18 cellular contexts compared by ENCODE assay signal in genomic region chr1:90728656-90729257, GRCh38. TPM values are rescaled to one million over a fixed set of nuclear protein-coding genes. Genes with fewer than 3 reads are reported as not detected.
DNase-seq lines count a peak whose midpoint lies in the region; ATAC-seq and TF ChIP-seq lines count a peak whose summit lies in the region.
"Had no signal": no experiment of that assay in that cellular context is flagged by ENCODE, and none has a peak within 500 bp of the region (broad histone marks: within the 10 kb centered on the region; RNA-seq: fewer than 3 reads in every experiment).

No MANE protein-coding gene starts in this region.

- H2BK5ac ChIP-seq in H9 (ENCODE audit: insufficient read length, low read length), result no peak overlapping the region

- CTCF ChIA-PET in CD8-positive, alpha-beta memory T cell (lab: Charles Lee), result interaction anchor here (1.6 kb wide), 1 partner anchor 14 kb away, joined by 5 read pairs; no protein-coding TSS in a partner anchor
- CTCF ChIA-PET in naive thymus-derived CD4-positive, alpha-beta T cell (lab: Charles Lee), result no interaction called here
- CTCF ChIA-PET in Calu3 (lab: Charles Lee), result no interaction called here

- no peak overlapping the region for H4K5ac ChIP-seq in H9 (ENCODE audit: insufficient read length, low read depth, low read length)

- no peak for DNase-seq in CD8-positive, alpha-beta memory T cell
- DNase-seq in H9 (peak; percentile 33), NCI-H2171 (lab: John Stamatoyannopoulos, UW) (no peak), Calu3 (no peak), NCI-H1105 (lab: John Stamatoyannopoulos, UW) (no peak)
- no peak for DNase-seq in activated naive CD8-positive, alpha-beta T cell treated with anti-CD3 and anti-CD28 coated beads, Interleukin-2, amount 10 ng/mL, durations not matched to agents 7 days and 5 days
- DNase-seq in naive thymus-derived CD4-positive, alpha-beta T cell, result no peak
- no peak for DNase-seq in stimulated activated CD4-positive, alpha-beta T cell treated with anti-CD3 and anti-CD28 coated beads, Interleukin-1b, Interleukin-23, amount 100 ng/mL, for 48 hours
- DNase-seq: amygdala, foreskin keratinocyte, GF-D8, kidney, NCI-H1092, NCI-H510A had no signal

- no peak overlapping the region for H3K23ac ChIP-seq in H9 (ENCODE audit: insufficient read length, low read depth, low read length)

- no peak for TF ChIP-seq CTCF in H9 (conservative IDR thresholded peaks at IDR 0.05)
- TF ChIP-seq CTCF in Calu3 (IDR thresholded peaks at IDR 0.05; ENCODE audit: unreplicated experiment), result no peak

- BruUV-seq in Calu3 (replicated peaks; lab: Mats Ljungman, UMichigan), result no TSS peak

- no peak overlapping the region for H2AFZ ChIP-seq in H9 (ENCODE audit: low read length)

- no peaks in the 10 kb centered on the region for H3K79me1 ChIP-seq in H9 (ENCODE audit: insufficient read depth, low read depth, low read length, poor library complexity, severe bottlenecking)

- H3K79me2 ChIP-seq in H9 (ENCODE audit: insufficient read depth, low read length), result no peaks in the 10 kb centered on the region

- H3K27ac Mint-ChIP-seq in CD8-positive, alpha-beta memory T cell, result peak overlapping the region in 1 of 8 donors; percentile 59
- no peak overlapping the region; a peak in 1 of 7 replicates for H3K27ac Mint-ChIP-seq in H9
- H3K27ac Mint-ChIP-seq in activated naive CD8-positive, alpha-beta T cell treated with anti-CD3 and anti-CD28 coated beads, Interleukin-2, amount 10 ng/mL, durations not matched to agents 7 days and 5 days, result peak overlapping the region; percentile 60
- peak overlapping the region in 1 of 9 donors; percentile 79 for H3K27ac Mint-ChIP-seq in naive thymus-derived CD4-positive, alpha-beta T cell
- no peak overlapping the region for H3K27ac Mint-ChIP-seq in Calu3 (ENCODE audit: unreplicated experiment)

- POLR2A ChIA-PET in CD8-positive, alpha-beta memory T cell (lab: Charles Lee), result no interaction called here
- POLR2A ChIA-PET in activated naive CD8-positive, alpha-beta T cell treated with anti-CD3 and anti-CD28 coated beads, Interleukin-2, amount 10 ng/mL, durations not matched to agents 7 days and 5 days (lab: Charles Lee), result no interaction called here
- POLR2A ChIA-PET in naive thymus-derived CD4-positive, alpha-beta T cell (lab: Charles Lee), result no interaction called here

- no peak overlapping the region for H4K8ac ChIP-seq in H9 (replicated peaks; ENCODE audit: insufficient read length, low read depth, low read length)

- H4K91ac ChIP-seq in H9 (ENCODE audit: insufficient read length, low read depth, low read length), result no peak overlapping the region

- no CpG with 5 or more reads among the region's 22 CpGs for WGBS in H9 (ENCODE audit: extremely low coverage, insufficient read length, low lambda C conversion rate)

- no peak overlapping the region for H2BK20ac ChIP-seq in H9 (ENCODE audit: low read depth, low read length, poor library complexity, severe bottlenecking)

- no peak overlapping the region for H3K9ac ChIP-seq in H9 (ENCODE audit: extremely low read depth, insufficient read length, low read length)
- H3K9ac ChIP-seq: BLaER1 treated with 17β-estradiol and CSF1 and Interleukin-3, amounts not matched to agents 10 nM and 100 nM had no signal

- peaks cover 0 to 5% (median 0%) of the 10 kb centered on the region in 3 donors for H3K36me3 Mint-ChIP-seq in CD8-positive, alpha-beta memory T cell
- H3K36me3 Mint-ChIP-seq in H9 (ENCODE audit: insufficient read depth in 1 of 3, low read depth in 3 of 3) (no peaks in the 10 kb centered on the region), Calu3 (ENCODE audit: insufficient read depth, unreplicated experiment) (peaks cover 8% of the 10 kb centered on the region)
- peaks cover 8% of the 10 kb centered on the region for H3K36me3 Mint-ChIP-seq in activated naive CD8-positive, alpha-beta T cell treated with anti-CD3 and anti-CD28 coated beads, Interleukin-2, amount 10 ng/mL, durations not matched to agents 7 days and 5 days
- peaks cover 0 to 16% (median 4%) of the 10 kb centered on the region in 5 donors for H3K36me3 Mint-ChIP-seq in naive thymus-derived CD4-positive, alpha-beta T cell

- no peaks in the 10 kb centered on the region for H4K20me1 ChIP-seq in H9 (ENCODE audit: control insufficient read depth, insufficient read depth, insufficient read length)

- H2BK12ac ChIP-seq in H9 (ENCODE audit: insufficient read length, low read depth, low read length), result no peak overlapping the region

- no peak overlapping the region for H3K4ac ChIP-seq in H9 (ENCODE audit: low read depth, low read length)

- H3K14ac ChIP-seq in H9 (ENCODE audit: insufficient read depth, low read length), result no peak overlapping the region

- peaks cover 29% of the 10 kb centered on the region for H3K23me2 ChIP-seq in H9 (ENCODE audit: insufficient read length, low read depth, low read length, poor library complexity, severe bottlenecking)

- no peak overlapping the region for H3K27ac ChIP-seq in CD8-positive, alpha-beta memory T cell (ENCODE audit: low read depth, low read length)
- H3K27ac ChIP-seq in H9 (ENCODE audit: insufficient read length, low read depth, low read length), result no peak overlapping the region
- H3K27ac ChIP-seq in naive thymus-derived CD4-positive, alpha-beta T cell (ENCODE audit: low read depth, low read length), result no peak overlapping the region
- H3K27ac ChIP-seq: BLaER1 treated with 17β-estradiol and CSF1 and Interleukin-3, amounts not matched to agents 10 nM and 100 nM; foreskin keratinocyte; right atrium auricular region had no signal

- H3K4me3 ChIP-seq in CD8-positive, alpha-beta memory T cell (ENCODE audit: low read length), result no peak overlapping the region
- H3K4me3 ChIP-seq in naive thymus-derived CD4-positive, alpha-beta T cell (ENCODE audit: low read length), result no peak overlapping the region
- H3K4me3 ChIP-seq: BLaER1 treated with 17β-estradiol and CSF1 and Interleukin-3, amounts not matched to agents 10 nM and 100 nM; right atrium auricular region had no signal

- no peak overlapping the region for H3T11ph ChIP-seq in H9 (ENCODE audit: low read length)

- H3K4me1 ChIP-seq in CD8-positive, alpha-beta memory T cell (ENCODE audit: insufficient read depth, low read length), result peaks cover 40% of the 10 kb centered on the region
- peaks cover 2% of the 10 kb centered on the region; the same call in 1 of the 2 replicates for H3K4me1 ChIP-seq in H9 (ENCODE audit: insufficient read depth, low read length)
- peaks cover 14 to 35% of the 10 kb centered on the region in 2 donors for H3K4me1 ChIP-seq in naive thymus-derived CD4-positive, alpha-beta T cell (ENCODE audit: control insufficient read depth in 2 of 2, insufficient read depth in 2 of 2, low read length in 2 of 2)
- H3K4me1 ChIP-seq: foreskin keratinocyte had no signal

- no peak overlapping the region for H2BK15ac ChIP-seq in H9 (ENCODE audit: low read depth, low read length)

- H3K27me3 ChIP-seq in CD8-positive, alpha-beta memory T cell (ENCODE audit: insufficient read depth, low read length, poor library complexity, severe bottlenecking), result peaks cover 81% of the 10 kb centered on the region
- peaks cover 94% of the 10 kb centered on the region for H3K27me3 ChIP-seq in H9 (ENCODE audit: insufficient read depth, low read length)
- peaks cover 40 to 69% of the 10 kb centered on the region in 2 donors for H3K27me3 ChIP-seq in naive thymus-derived CD4-positive, alpha-beta T cell (ENCODE audit: control insufficient read depth in 2 of 2, insufficient read depth in 2 of 2, low read length in 2 of 2)

- H3K9me3 Mint-ChIP-seq in CD8-positive, alpha-beta memory T cell, result peaks cover 11 to 28% (median 24%) of the 10 kb centered on the region in 5 donors
- H3K9me3 Mint-ChIP-seq in H9 (peaks cover 2 to 4% of the 10 kb centered on the region in 2 experiments; a peak in 1 of 5 replicates), Calu3 (ENCODE audit: low read depth, unreplicated experiment) (no peaks in the 10 kb centered on the region)
- H3K9me3 Mint-ChIP-seq in activated naive CD8-positive, alpha-beta T cell treated with anti-CD3 and anti-CD28 coated beads, Interleukin-2, amount 10 ng/mL, durations not matched to agents 7 days and 5 days, result peaks cover 6% of the 10 kb centered on the region
- peaks cover 0 to 84% (median 27%) of the 10 kb centered on the region in 11 donors for H3K9me3 Mint-ChIP-seq in naive thymus-derived CD4-positive, alpha-beta T cell

- peaks cover 54 to 60% (median 55%) of the 10 kb centered on the region in 3 donors for H3K4me1 Mint-ChIP-seq in CD8-positive, alpha-beta memory T cell
- H3K4me1 Mint-ChIP-seq in H9 (peaks cover 56 to 66% of the 10 kb centered on the region in 2 experiments), Calu3 (ENCODE audit: low read depth, unreplicated experiment) (peaks cover 8% of the 10 kb centered on the region)
- peaks cover 33% of the 10 kb centered on the region for H3K4me1 Mint-ChIP-seq in activated naive CD8-positive, alpha-beta T cell treated with anti-CD3 and anti-CD28 coated beads, Interleukin-2, amount 10 ng/mL, durations not matched to agents 7 days and 5 days
- H3K4me1 Mint-ChIP-seq in naive thymus-derived CD4-positive, alpha-beta T cell, result peaks cover 33 to 74% (median 56%) of the 10 kb centered on the region in 7 donors

- H3K56ac ChIP-seq in H9 (ENCODE audit: insufficient read length, low read depth, low read length), result no peak overlapping the region

- no peak overlapping the region for H3K18ac ChIP-seq in H9 (ENCODE audit: insufficient read length, low read depth, low read length)

- H3K27me3 Mint-ChIP-seq in CD8-positive, alpha-beta memory T cell, result peaks cover 89 to 95% of the 10 kb centered on the region in 2 donors
- H3K27me3 Mint-ChIP-seq in H9 (ENCODE audit: low read depth), result peaks cover 100% of the 10 kb centered on the region
- H3K27me3 Mint-ChIP-seq in activated naive CD8-positive, alpha-beta T cell treated with anti-CD3 and anti-CD28 coated beads, Interleukin-2, amount 10 ng/mL, durations not matched to agents 7 days and 5 days, result peaks cover 94% of the 10 kb centered on the region
- peaks cover 92 to 97% (median 94%) of the 10 kb centered on the region in 5 donors for H3K27me3 Mint-ChIP-seq in naive thymus-derived CD4-positive, alpha-beta T cell
- H3K27me3 Mint-ChIP-seq in Calu3 (ENCODE audit: unreplicated experiment), result peaks cover 65% of the 10 kb centered on the region

- peak overlapping the region; percentile 36 for H3K4me2 ChIP-seq in H9 (ENCODE audit: insufficient read depth, insufficient read length, low read length)

- H3K36me3 ChIP-seq in CD8-positive, alpha-beta memory T cell (ENCODE audit: insufficient read depth, low read length), result no peaks in the 10 kb centered on the region
- no peaks in the 10 kb centered on the region for H3K36me3 ChIP-seq in naive thymus-derived CD4-positive, alpha-beta T cell (ENCODE audit: control insufficient read depth in 2 of 3, insufficient read depth in 3 of 3, low read length in 3 of 3)
- H3K36me3 ChIP-seq: BLaER1 treated with 17β-estradiol and CSF1 and Interleukin-3, amounts not matched to agents 10 nM and 100 nM; right atrium auricular region had no signal

- H3K9me3 ChIP-seq in CD8-positive, alpha-beta memory T cell (ENCODE audit: low read length), result no peaks in the 10 kb centered on the region
- H3K9me3 ChIP-seq in H9 (ENCODE audit: control insufficient read depth, low read depth, low read length), result no peaks in the 10 kb centered on the region
- peaks cover 0 to 2% (median 0%) of the 10 kb centered on the region in 3 experiments for H3K9me3 ChIP-seq in naive thymus-derived CD4-positive, alpha-beta T cell (ENCODE audit: control insufficient read depth in 2 of 3, low read length in 3 of 3)
- H3K9me3 ChIP-seq: right atrium auricular region had no signal

- no peak overlapping the region for H2BK120ac ChIP-seq in H9 (ENCODE audit: low read depth, low read length, poor library complexity, severe bottlenecking)

- no peak overlapping the region for H2AK5ac ChIP-seq in H9 (ENCODE audit: insufficient read length, low read length)

- no peak for ATAC-seq in activated naive CD8-positive, alpha-beta T cell treated with anti-CD3 and anti-CD28 coated beads, Interleukin-2, amount 10 ng/mL, durations not matched to agents 7 days and 5 days (ENCODE audit: low read depth)
- ATAC-seq in naive thymus-derived CD4-positive, alpha-beta T cell, result no peak

- peak overlapping the region; percentile 12 to 87 (median 72) for H3K4me3 Mint-ChIP-seq in CD8-positive, alpha-beta memory T cell
- H3K4me3 Mint-ChIP-seq in H9 (peak overlapping the region in 1 of 2 experiments; percentile 75; a peak in 3 of 5 replicates), Calu3 (ENCODE audit: low read depth, unreplicated experiment) (no peak overlapping the region)
- peak overlapping the region; percentile 68 for H3K4me3 Mint-ChIP-seq in activated naive CD8-positive, alpha-beta T cell treated with anti-CD3 and anti-CD28 coated beads, Interleukin-2, amount 10 ng/mL, durations not matched to agents 7 days and 5 days
- peak overlapping the region; percentile 34 to 90 (median 60) for H3K4me3 Mint-ChIP-seq in naive thymus-derived CD4-positive, alpha-beta T cell

- intact Hi-C loops in naive thymus-derived CD4-positive, alpha-beta T cell (cut with micrococcal nuclease), result no loop called here
- intact Hi-C loops in Calu3 (cut with micrococcal nuclease; ENCODE audit: unreplicated experiment), result no loop called here

RNA-seq across cellular contexts. Expression of gene BARHL2, which starts 11.7 kb away (rescaled TPM):
- total RNA-seq in CD8-positive, alpha-beta memory T cell, result not detected
- not detected for polyA plus RNA-seq in CD8-positive, alpha-beta memory T cell
- total RNA-seq in H9 (2021) (not detected in 2 replicates), Calu3 (2022) (not detected in 2 replicates)
- not detected for total RNA-seq in activated naive CD8-positive, alpha-beta T cell treated with anti-CD3 and anti-CD28 coated beads, Interleukin-2, amount 10 ng/mL, durations not matched to agents 7 days and 5 days
- not detected for total RNA-seq in naive thymus-derived CD4-positive, alpha-beta T cell
- not detected for polyA plus RNA-seq in naive thymus-derived CD4-positive, alpha-beta T cell
- total RNA-seq: dermis microvascular lymphatic vessel endothelial cell, foreskin keratinocyte, kidney, right atrium auricular region, RPMI7951 had no signal
- polyA plus RNA-seq: foreskin keratinocyte had no signal
